Comparison of ENCODE assay signal across 19 cellular contexts in the genomic region with DNA sequence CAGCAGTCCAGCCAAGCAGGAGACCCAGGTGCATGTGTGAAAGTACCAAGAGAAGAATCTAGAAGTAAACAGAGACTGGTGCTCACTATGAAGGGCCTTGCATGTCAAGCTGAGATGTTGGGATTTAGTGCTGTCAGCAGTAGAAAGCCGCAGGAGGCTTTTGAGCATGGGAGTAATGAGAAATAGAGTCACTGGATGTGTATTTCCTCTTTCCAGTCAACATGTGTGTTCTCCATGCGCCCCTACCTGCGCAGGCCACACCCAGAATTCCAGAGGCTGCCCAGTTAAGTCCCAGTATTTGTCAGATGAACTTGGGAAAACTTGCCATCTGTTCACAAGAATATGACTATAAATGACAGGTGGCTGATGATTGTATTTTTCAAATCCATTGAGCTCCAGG. TPM values are rescaled to one million over a fixed set of nuclear protein-coding genes. Genes with fewer than 3 reads are reported as not detected.
DNase-seq lines count a peak whose midpoint lies in the region; ATAC-seq and TF ChIP-seq lines count a peak whose summit lies in the region.
"Had no signal": no experiment of that assay in that cellular context is flagged by ENCODE, and none has a peak within 500 bp of the region (broad histone marks: within the 10 kb centered on the region; RNA-seq: fewer than 3 reads in every experiment).

No MANE protein-coding gene starts in this region.

- TF ChIP-seq CTCF in right atrium auricular region (IDR thresholded peaks at IDR 0.05): no peak
- no peak for TF ChIP-seq CTCF in left ventricle myocardium inferior (IDR thresholded peaks at IDR 0.05; ENCODE audit: borderline replicate concordance)

- no peaks in the 10 kb centered on the region for H3K36me3 ChIP-seq in right atrium auricular region
- H3K36me3 ChIP-seq in left ventricle myocardium inferior: no peaks in the 10 kb centered on the region
- H3K36me3 ChIP-seq: BLaER1 had no signal

- ATAC-seq in GM19395 (IDR thresholded peaks at IDR 0.05; ENCODE audit: unreplicated experiment): no peak
- ATAC-seq: CD8-positive, alpha-beta T cell; GM12878; GM23338; HCT116 had no signal

- H3K4me3 ChIP-seq in right atrium auricular region (no peak overlapping the region), left ventricle myocardium inferior (no peak overlapping the region)
- H3K4me3 ChIP-seq: BLaER1, GM12878, GM23338 had no signal

- intact Hi-C loops in left ventricle myocardium inferior (cut with micrococcal nuclease): no loop called here

- H3K9me3 ChIP-seq in right atrium auricular region: no peaks in the 10 kb centered on the region
- no peaks in the 10 kb centered on the region for H3K9me3 ChIP-seq in left ventricle myocardium inferior (replicated peaks)
- H3K9me3 ChIP-seq: Caco-2 had no signal

- peak; percentile 35 for DNase-seq in activated CD8-positive, alpha-beta memory T cell treated with anti-CD3 and anti-CD28 coated beads for 24 hours
- no peak for DNase-seq in activated CD8-positive, alpha-beta memory T cell treated with anti-CD3 and anti-CD28 coated beads, Interleukin-2, amount 50 U/mL, for 48 hours
- DNase-seq in right atrium auricular region (ENCODE audit: low spot score): peak; percentile 51
- DNase-seq in left ventricle myocardium inferior: no peak
- DNase-seq in ureter (ENCODE audit: low spot score): peak; percentile 2
- DNase-seq: Caco-2; CD4-positive, CD25-positive, alpha-beta regulatory T cell; DMS153; EL; GDM1; H9 had no signal

- peaks cover 0 to 15% of the 10 kb centered on the region in 2 donors for H3K4me1 ChIP-seq in right atrium auricular region
- H3K4me1 ChIP-seq in left ventricle myocardium inferior: peaks cover 19% of the 10 kb centered on the region
- H3K4me1 ChIP-seq: Caco-2 had no signal

- no peaks in the 10 kb centered on the region for H3K27me3 ChIP-seq in right atrium auricular region
- H3K27me3 ChIP-seq in left ventricle myocardium inferior (ENCODE audit: low read depth): peaks cover 7% of the 10 kb centered on the region

- H3K27ac ChIP-seq in right atrium auricular region (no peak overlapping the region), left ventricle myocardium inferior (replicated peaks) (no peak overlapping the region)
- H3K27ac ChIP-seq: 22Rv1, BLaER1, C4-2B had no signal

RNA-seq across cellular contexts. Expression of gene MAMLD1, which starts 4.5 kb away (rescaled TPM):
- total RNA-seq in right atrium auricular region: 1 to 10 TPM in 1 of 2 donors, under 1 TPM in 1; 0.56 to 3.3 TPM
- total RNA-seq in left ventricle myocardium inferior: 1.8 TPM
- 6.1 TPM for total RNA-seq in ureter
- total RNA-seq: Caco-2, GM12878 had no signal

Comparison
In these comparisons a context has a peak if more than half of its experiments do, and no peak if none do; other contexts are left out.
1. DNase-seq: peak in activated CD8-positive, alpha-beta memory T cell treated with anti-CD3 and anti-CD28 coated beads for 24 hours (single experiment), right atrium auricular region (single experiment) and ureter (single experiment); none in activated CD8-positive, alpha-beta memory T cell treated with anti-CD3 and anti-CD28 coated beads, Interleukin-2, amount 50 U/mL, for 48 hours (single experiment) and left ventricle myocardium inferior (single experiment).